18 cellular contexts compared by ENCODE assay signal in the genomic region with DNA sequence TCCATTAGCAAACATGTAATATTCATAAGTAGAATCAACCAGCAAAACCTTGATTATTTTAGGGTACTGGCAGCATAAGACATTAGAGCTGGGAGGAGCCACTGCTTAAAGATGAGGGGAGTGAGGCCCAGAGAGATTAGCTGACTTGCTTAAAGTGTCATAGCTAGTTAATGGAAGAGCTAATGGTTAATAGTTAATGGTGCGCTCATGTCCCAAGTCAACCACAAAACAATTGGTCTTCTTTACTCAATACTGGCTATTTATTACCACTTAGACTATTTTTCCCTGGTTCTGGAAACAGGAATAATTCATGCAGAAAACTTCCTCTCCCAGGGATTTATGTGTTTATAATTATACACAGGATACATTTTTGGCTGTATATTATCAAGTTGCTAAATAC.
"Had no signal": no experiment of that assay in that cellular context is flagged by ENCODE, and none has a peak within 500 bp of the region (broad histone marks: within the 10 kb centered on the region; RNA-seq: fewer than 3 reads in every experiment).

No MANE protein-coding gene starts in this region.

- DNase-seq: colonic mucosa; effector CD4-positive, alpha-beta T cell; foreskin melanocyte; heart left ventricle; hypothalamus; left colon; left ventricle myocardium superior; naive thymus-derived CD4-positive, alpha-beta T cell; psoas muscle; spleen; stimulated activated CD4-positive, alpha-beta T cell treated with anti-CD3 and anti-CD28 coated beads, Interleukin-15, amount 100 ng/mL, for 24 hours; stimulated activated CD4-positive, alpha-beta T cell treated with anti-CD3 and anti-CD28 coated beads, Interleukin-2, amount 100 ng/mL, for 24 hours; stimulated activated naive CD4-positive, alpha-beta T cell; stomach; substantia nigra; upper lobe of left lung; uterus had no signal

- H3K27me3 ChIP-seq: colonic mucosa, heart left ventricle, neutrophil, spleen, stomach, upper lobe of left lung, uterus had no signal

- H3K4me1 ChIP-seq: uterus had no signal

- H3K4me3 ChIP-seq: colonic mucosa, heart left ventricle, psoas muscle, spleen, stomach, upper lobe of left lung, uterus had no signal

- H3K36me3 ChIP-seq: colonic mucosa, uterus had no signal

- H3K9me3 ChIP-seq: colonic mucosa, heart left ventricle, neutrophil, psoas muscle, spleen, stomach, upper lobe of left lung, uterus had no signal

- H3K27ac ChIP-seq: colonic mucosa, heart left ventricle, neutrophil, psoas muscle, spleen, upper lobe of left lung, uterus had no signal
